20 cellular contexts compared by ENCODE assay signal in the genomic region with DNA sequence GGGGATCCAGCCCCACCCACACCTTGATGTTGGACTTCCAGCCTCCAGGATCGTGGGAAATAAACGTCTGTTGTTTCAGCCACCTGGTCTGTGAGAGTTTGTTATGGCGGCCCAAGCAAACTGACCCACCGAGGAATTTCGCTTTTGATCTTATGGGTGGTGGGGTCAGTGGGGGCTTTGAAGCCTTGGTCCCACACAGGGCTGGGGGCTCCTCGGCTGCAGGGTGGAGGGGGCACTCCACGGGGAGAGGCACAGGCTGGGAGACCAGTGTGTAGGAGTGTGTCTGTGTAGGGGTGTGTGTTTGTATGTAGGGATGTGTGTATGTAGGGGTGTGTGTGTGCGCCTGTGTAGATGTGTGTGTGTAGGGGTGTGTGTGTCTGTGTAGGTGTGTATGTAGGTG. TPM values are rescaled to one million over a fixed set of nuclear protein-coding genes. Genes with fewer than 3 reads are reported as not detected.
"Had no signal": no experiment of that assay in that cellular context is flagged by ENCODE, and none has a peak within 500 bp of the region (broad histone marks: within the 10 kb centered on the region; RNA-seq: fewer than 3 reads in every experiment).

No MANE protein-coding gene starts in this region.

- DNase-seq: cortex of kidney; dorsolateral prefrontal cortex; effector CD8-positive, alpha-beta T cell; foreskin melanocyte; heart left ventricle; hippocampal formation; kidney glomerular epithelial cell; mammary epithelial cell; psoas muscle; retina; spleen; stimulated activated CD4-positive, alpha-beta T cell treated with anti-CD3 and anti-CD28 coated beads, Interleukin-15, amount 100 ng/mL, for 24 hours; stimulated activated CD4-positive, alpha-beta T cell treated with anti-CD3 and anti-CD28 coated beads, Interleukin-1b, Interleukin-23, amount 100 ng/mL, for 48 hours; stimulated activated CD4-positive, alpha-beta T cell treated with anti-CD3 and anti-CD28 coated beads, Interleukin-4, amount 100 ng/mL, for 24 hours; stimulated activated naive B cell treated with anti-CD40 and anti-IgM and Interleukin-4, amounts not matched to agents 10 μg/mL and 1 μg/mL and 100 μg/mL, for 72 hours; trophoblast cell had no signal

- H3K9me3 Mint-ChIP-seq: natural killer cell treated with Interleukin-12 subunit alpha and Interleukin-12 subunit beta and Interleukin-15 and Interleukin-18, amount 100 ng/mL, for 72 hours; stimulated activated naive B cell treated with anti-CD40 and anti-IgM and Interleukin-4, amounts not matched to agents 10 μg/mL and 1 μg/mL and 100 μg/mL, for 72 hours had no signal

- H3K4me1 ChIP-seq: heart left ventricle, psoas muscle, spleen had no signal

- H3K4me3 Mint-ChIP-seq: mesothelial cell of epicardium; natural killer cell treated with Interleukin-12 subunit alpha and Interleukin-12 subunit beta and Interleukin-15 and Interleukin-18, amount 100 ng/mL, for 72 hours; stimulated activated naive B cell treated with anti-CD40 and anti-IgM and Interleukin-4, amounts not matched to agents 10 μg/mL and 1 μg/mL and 100 μg/mL, for 72 hours had no signal

- H3K36me3 ChIP-seq: heart left ventricle, spleen had no signal

- H3K9me3 ChIP-seq: heart left ventricle, psoas muscle, spleen had no signal

- H3K36me3 Mint-ChIP-seq: mesothelial cell of epicardium; natural killer cell treated with Interleukin-12 subunit alpha and Interleukin-12 subunit beta and Interleukin-15 and Interleukin-18, amount 100 ng/mL, for 72 hours; stimulated activated naive B cell treated with anti-CD40 and anti-IgM and Interleukin-4, amounts not matched to agents 10 μg/mL and 1 μg/mL and 100 μg/mL, for 72 hours had no signal

- H3K27me3 ChIP-seq: heart left ventricle had no signal

- H3K27ac ChIP-seq: dorsolateral prefrontal cortex, heart left ventricle, psoas muscle, spleen had no signal

- H3K4me1 Mint-ChIP-seq: mesothelial cell of epicardium; stimulated activated naive B cell treated with anti-CD40 and anti-IgM and Interleukin-4, amounts not matched to agents 10 μg/mL and 1 μg/mL and 100 μg/mL, for 72 hours had no signal

- ATAC-seq: psoas muscle; sciatic nerve; stimulated activated naive B cell treated with anti-CD40 and anti-IgM and Interleukin-4, amounts not matched to agents 10 μg/mL and 1 μg/mL and 100 μg/mL, for 72 hours had no signal

- H3K4me3 ChIP-seq: dorsolateral prefrontal cortex, heart left ventricle, psoas muscle, spleen had no signal

- H3K27ac Mint-ChIP-seq: mesothelial cell of epicardium; natural killer cell treated with Interleukin-12 subunit alpha and Interleukin-12 subunit beta and Interleukin-15 and Interleukin-18, amount 100 ng/mL, for 72 hours; stimulated activated naive B cell treated with anti-CD40 and anti-IgM and Interleukin-4, amounts not matched to agents 10 μg/mL and 1 μg/mL and 100 μg/mL, for 72 hours had no signal

RNA-seq across cellular contexts. Expression of gene ELFN1, which starts 52.1 kb away (rescaled TPM):
- total RNA-seq: myocyte had no signal
